ENCODE assay signal across 9 cellular contexts in genomic region chr1:44784094-44785026, GRCh38. TPM values are rescaled to one million over a fixed set of nuclear protein-coding genes. Genes with fewer than 3 reads are reported as not detected.
A peak's percentile ranks its signal among the peaks of the same experiment; 100 is the strongest.
DNase-seq lines count a peak whose midpoint lies in the region; ATAC-seq and TF ChIP-seq lines count a peak whose summit lies in the region.
"Had no signal": no experiment of that assay in that cellular context is flagged by ENCODE, and none has a peak within 500 bp of the region (broad histone marks: within the 10 kb centered on the region; RNA-seq: fewer than 3 reads in every experiment).

No MANE protein-coding gene starts in this region.

- peak; percentile 37 for TF ChIP-seq CTCF in retinal pigment epithelial cell (conservative IDR thresholded peaks at IDR 0.05; ENCODE audit: low read depth, low read length)

- peak overlapping the region; percentile 84 for H3K27ac Mint-ChIP-seq in activated CD8-positive, alpha-beta memory T cell treated with anti-CD3 and anti-CD28 coated beads, Interleukin-2, amount 10 ng/mL, durations not matched to agents 7 days and 5 days

- H3K36me3 Mint-ChIP-seq in activated CD8-positive, alpha-beta memory T cell treated with anti-CD3 and anti-CD28 coated beads, Interleukin-2, amount 10 ng/mL, durations not matched to agents 7 days and 5 days, result peaks cover 28% of the 10 kb centered on the region

- CTCF ChIA-PET in activated CD8-positive, alpha-beta memory T cell treated with anti-CD3 and anti-CD28 coated beads, Interleukin-2, amount 10 ng/mL, durations not matched to agents 7 days and 5 days (lab: Charles Lee), result interaction anchor here (0.6 to 6.9 kb wide), 17 partner anchors 9 to 519 kb away, joined by 3 to 60 read pairs (median 11); partner anchors contain the start of genes BTBD19, DYNLT4, EIF2B3 and HECTD3

- no peaks in the 10 kb centered on the region for H3K27me3 Mint-ChIP-seq in activated CD8-positive, alpha-beta memory T cell treated with anti-CD3 and anti-CD28 coated beads, Interleukin-2, amount 10 ng/mL, durations not matched to agents 7 days and 5 days

- peak overlapping the region; percentile 68 for H3K4me3 Mint-ChIP-seq in activated CD8-positive, alpha-beta memory T cell treated with anti-CD3 and anti-CD28 coated beads, Interleukin-2, amount 10 ng/mL, durations not matched to agents 7 days and 5 days

- peak; percentile 50 for ATAC-seq in activated CD8-positive, alpha-beta memory T cell treated with anti-CD3 and anti-CD28 coated beads, Interleukin-2, amount 10 ng/mL, durations not matched to agents 7 days and 5 days
- ATAC-seq in Right ventricle myocardium superior (ENCODE audit: poor library complexity), result peak; percentile 37
- no peak for ATAC-seq in GM21447 (IDR thresholded peaks at IDR 0.05; ENCODE audit: unreplicated experiment)
- no peak for ATAC-seq in GM21526 (IDR thresholded peaks at IDR 0.05; ENCODE audit: low FRiP score, unreplicated experiment)

- intact Hi-C loops in Right ventricle myocardium superior (cut with DNase I), result loop anchor here (5.0 to 10.0 kb wide), 2 partner anchors 50 to 228 kb away; partner anchors contain the start of genes HECTD3 and UROD

- H3K9me3 Mint-ChIP-seq in activated CD8-positive, alpha-beta memory T cell treated with anti-CD3 and anti-CD28 coated beads, Interleukin-2, amount 10 ng/mL, durations not matched to agents 7 days and 5 days (ENCODE audit: low read depth), result no peaks in the 10 kb centered on the region

- peak overlapping the region; percentile 33 for H3K4me3 ChIP-seq in retinal pigment epithelial cell (ENCODE audit: low read length)

- DNase-seq in NCI-H748 (lab: John Stamatoyannopoulos, UW; ENCODE audit: unreplicated experiment) (peak; percentile 64), NCI-H748 treated with DMSO at 0.1 percent for 48 hours (lab: John Stamatoyannopoulos, UW) (no peak), Right ventricle myocardium superior (no peak), retinal pigment epithelial cell (ENCODE audit: low read depth) (no peak), SIG-M5 treated with dmso at 0.1 percent for 504 hours (lab: John Stamatoyannopoulos, UW; ENCODE audit: unreplicated experiment) (no peak)
- DNase-seq in activated CD8-positive, alpha-beta memory T cell treated with anti-CD3 and anti-CD28 coated beads, Interleukin-2, amount 10 ng/mL, durations not matched to agents 7 days and 5 days, result no peak
- DNase-seq: DND-41 had no signal

- peaks cover 50% of the 10 kb centered on the region for H3K4me1 Mint-ChIP-seq in activated CD8-positive, alpha-beta memory T cell treated with anti-CD3 and anti-CD28 coated beads, Interleukin-2, amount 10 ng/mL, durations not matched to agents 7 days and 5 days

RNA-seq across cellular contexts. Expression of gene BEST4, which starts 3.6 kb away (rescaled TPM):
- under 1 TPM; 0.73 to 0.79 TPM for total RNA-seq in activated CD8-positive, alpha-beta memory T cell treated with anti-CD3 and anti-CD28 coated beads, Interleukin-2, amount 10 ng/mL, durations not matched to agents 7 days and 5 days
- not detected for total RNA-seq in Right ventricle myocardium superior

RNA-seq across cellular contexts. Expression of gene RPS8, which starts 9.0 kb away (rescaled TPM):
- total RNA-seq in activated CD8-positive, alpha-beta memory T cell treated with anti-CD3 and anti-CD28 coated beads, Interleukin-2, amount 10 ng/mL, durations not matched to agents 7 days and 5 days, result 1,000 to 10,000 TPM; 1,353 to 1,538 TPM
- 674 TPM for total RNA-seq in Right ventricle myocardium superior

RNA-seq across cellular contexts. Expression of gene PLK3, which starts 15.8 kb away (rescaled TPM):
- 10 to 100 TPM; 43.1 to 48.9 TPM for total RNA-seq in activated CD8-positive, alpha-beta memory T cell treated with anti-CD3 and anti-CD28 coated beads, Interleukin-2, amount 10 ng/mL, durations not matched to agents 7 days and 5 days
- 6.2 TPM for total RNA-seq in Right ventricle myocardium superior

RNA-seq across cellular contexts. Expression of gene DYNLT4, which starts 22.8 kb away (rescaled TPM):
- total RNA-seq in activated CD8-positive, alpha-beta memory T cell treated with anti-CD3 and anti-CD28 coated beads, Interleukin-2, amount 10 ng/mL, durations not matched to agents 7 days and 5 days, result 1 to 10 TPM in 1 of 2 experiments, under 1 TPM in 1; 0.40 to 1.3 TPM
- total RNA-seq in Right ventricle myocardium superior, result 1.1 TPM

RNA-seq across cellular contexts. Expression of gene BTBD19, which starts 24.0 kb away (rescaled TPM):
- total RNA-seq in activated CD8-positive, alpha-beta memory T cell treated with anti-CD3 and anti-CD28 coated beads, Interleukin-2, amount 10 ng/mL, durations not matched to agents 7 days and 5 days, result 1 to 10 TPM; 3.7 to 4.5 TPM
- 1.9 TPM for total RNA-seq in Right ventricle myocardium superior

Comparison
In these comparisons a context has a peak if more than half of its experiments do, and no peak if none do; other contexts are left out.
1. ATAC-seq: peak in activated CD8-positive, alpha-beta memory T cell treated with anti-CD3 and anti-CD28 coated beads, Interleukin-2, amount 10 ng/mL, durations not matched to agents 7 days and 5 days (single experiment) and Right ventricle myocardium superior (single experiment); none in GM21447 (single experiment) and GM21526 (single experiment).